Comparison of ENCODE assay signal across 10 cellular contexts in the genomic region with DNA sequence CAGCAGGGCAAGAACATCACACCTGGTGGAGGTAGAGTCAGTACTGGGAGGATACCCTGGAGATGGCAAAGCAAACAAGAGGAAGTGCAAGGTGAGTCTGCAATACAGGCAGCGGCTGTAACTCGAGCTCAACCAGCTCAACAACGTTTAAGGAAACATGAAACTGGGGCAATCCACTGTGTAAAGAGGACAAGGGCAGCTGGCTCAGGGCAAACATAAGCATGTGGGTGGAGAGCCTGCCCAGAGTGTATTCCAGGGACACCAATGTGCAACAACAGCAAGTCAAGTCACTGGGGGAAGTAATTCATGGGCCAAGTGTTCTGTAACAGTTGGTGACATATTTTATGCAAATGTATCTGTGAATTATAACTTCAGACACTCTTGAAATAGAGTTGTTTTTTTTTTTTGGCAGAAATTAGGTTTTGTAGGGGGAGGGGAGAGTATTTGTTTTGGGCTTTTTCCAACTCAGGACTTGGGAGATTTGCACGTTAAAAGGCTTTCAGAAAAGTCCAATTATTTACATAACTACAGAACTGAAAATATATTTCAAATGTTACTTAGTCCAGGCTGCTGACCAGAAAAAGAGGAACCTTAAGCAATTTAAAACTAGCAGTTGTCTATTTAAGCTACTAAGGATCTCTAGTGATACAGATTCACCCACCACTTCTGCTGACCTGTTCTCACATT. TPM values are rescaled to one million over a fixed set of nuclear protein-coding genes. Genes with fewer than 3 reads are reported as not detected.
DNase-seq lines count a peak whose midpoint lies in the region; ATAC-seq lines count a peak whose summit lies in the region.
"Had no signal": no experiment of that assay in that cellular context is flagged by ENCODE, and none has a peak within 500 bp of the region (broad histone marks: within the 10 kb centered on the region; RNA-seq: fewer than 3 reads in every experiment).

No MANE protein-coding gene starts in this region.

- POLR2A ChIA-PET in activated CD4-positive, alpha-beta memory T cell treated with anti-CD3 and anti-CD28 coated beads, Interleukin-2, amount 10 ng/mL, durations not matched to agents 7 days and 5 days (lab: Charles Lee): no interaction called here

- H3K4me3 Mint-ChIP-seq in activated CD4-positive, alpha-beta memory T cell treated with anti-CD3 and anti-CD28 coated beads, Interleukin-2, amount 10 ng/mL, durations not matched to agents 7 days and 5 days: no peak overlapping the region
- H3K4me3 Mint-ChIP-seq: activated T-cell treated with anti-CD3 and anti-CD28 coated beads, Interleukin-2, amount 50 U/mL, for 24 hours had no signal

- ATAC-seq in activated naive CD4-positive, alpha-beta T cell treated with anti-CD3 and anti-CD28 coated beads, Interleukin-2, amount 50 U/mL, for 72 hours: no peak

- DNase-seq in CD1c-positive myeloid dendritic cell (ENCODE audit: extremely low spot score) (peak; percentile 33), NCI-H1694 treated with DMSO at 0.1 percent for 48 hours (lab: John Stamatoyannopoulos, UW) (peak; percentile 92), SHP77 treated with DMSO at 0.1 percent for 48 hours (lab: John Stamatoyannopoulos, UW) (peak; percentile 98), islet precursor cell (peak; percentile 69), amniotic stem cell (lab: John Stamatoyannopoulos, UW) (no peak), cardiac septum (ENCODE audit: low spot score) (no peak)
- no peak for DNase-seq in activated CD4-positive, alpha-beta memory T cell treated with anti-CD3 and anti-CD28 coated beads, Interleukin-2, amount 10 ng/mL, durations not matched to agents 7 days and 5 days
- DNase-seq in activated naive CD4-positive, alpha-beta T cell treated with anti-CD3 and anti-CD28 coated beads, Interleukin-2, amount 50 U/mL, for 72 hours (ENCODE audit: low spot score in 2 of 2): no peak
- DNase-seq: activated T-cell treated with anti-CD3 and anti-CD28 coated beads, Interleukin-2, amount 50 U/mL, for 24 hours; heart left ventricle had no signal

- H3K9me3 Mint-ChIP-seq in activated CD4-positive, alpha-beta memory T cell treated with anti-CD3 and anti-CD28 coated beads, Interleukin-2, amount 10 ng/mL, durations not matched to agents 7 days and 5 days: peaks cover 22% of the 10 kb centered on the region
- peaks cover 13 to 23% of the 10 kb centered on the region in 2 donors for H3K9me3 Mint-ChIP-seq in activated naive CD4-positive, alpha-beta T cell treated with anti-CD3 and anti-CD28 coated beads, Interleukin-2, amount 50 U/mL, for 72 hours

- H3K36me3 Mint-ChIP-seq in activated CD4-positive, alpha-beta memory T cell treated with anti-CD3 and anti-CD28 coated beads, Interleukin-2, amount 10 ng/mL, durations not matched to agents 7 days and 5 days (ENCODE audit: low read depth): no peaks in the 10 kb centered on the region
- H3K36me3 Mint-ChIP-seq in activated naive CD4-positive, alpha-beta T cell treated with anti-CD3 and anti-CD28 coated beads, Interleukin-2, amount 50 U/mL, for 72 hours: peaks cover 0 to 6% of the 10 kb centered on the region in 2 donors

- CTCF ChIA-PET in activated CD4-positive, alpha-beta memory T cell treated with anti-CD3 and anti-CD28 coated beads, Interleukin-2, amount 10 ng/mL, durations not matched to agents 7 days and 5 days (lab: Charles Lee): no interaction called here

- H3K4me1 Mint-ChIP-seq in activated CD4-positive, alpha-beta memory T cell treated with anti-CD3 and anti-CD28 coated beads, Interleukin-2, amount 10 ng/mL, durations not matched to agents 7 days and 5 days: no peaks in the 10 kb centered on the region

- intact Hi-C loops in cardiac septum (cut with DNase I): no loop called here

- H3K27ac Mint-ChIP-seq in activated CD4-positive, alpha-beta memory T cell treated with anti-CD3 and anti-CD28 coated beads, Interleukin-2, amount 10 ng/mL, durations not matched to agents 7 days and 5 days: no peak overlapping the region
- no peak overlapping the region for H3K27ac Mint-ChIP-seq in activated naive CD4-positive, alpha-beta T cell treated with anti-CD3 and anti-CD28 coated beads, Interleukin-2, amount 50 U/mL, for 72 hours
- H3K27ac Mint-ChIP-seq: activated T-cell treated with anti-CD3 and anti-CD28 coated beads, Interleukin-2, amount 50 U/mL, for 24 hours had no signal

- no peaks in the 10 kb centered on the region for H3K27me3 Mint-ChIP-seq in activated CD4-positive, alpha-beta memory T cell treated with anti-CD3 and anti-CD28 coated beads, Interleukin-2, amount 10 ng/mL, durations not matched to agents 7 days and 5 days
- H3K27me3 Mint-ChIP-seq: activated T-cell treated with anti-CD3 and anti-CD28 coated beads, Interleukin-2, amount 50 U/mL, for 24 hours had no signal

RNA-seq across cellular contexts. Expression of gene NRXN1, which starts 18.7 kb away (rescaled TPM):
- not detected for total RNA-seq in activated CD4-positive, alpha-beta memory T cell treated with anti-CD3 and anti-CD28 coated beads, Interleukin-2, amount 10 ng/mL, durations not matched to agents 7 days and 5 days
- total RNA-seq in activated naive CD4-positive, alpha-beta T cell treated with anti-CD3 and anti-CD28 coated beads, Interleukin-2, amount 50 U/mL, for 72 hours: not detected
- 2.8 TPM for total RNA-seq in cardiac septum

Comparison
In these comparisons a context has a peak if more than half of its experiments do, and no peak if none do; other contexts are left out.
1. DNase-seq: peak in CD1c-positive myeloid dendritic cell (single experiment), NCI-H1694 treated with DMSO at 0.1 percent for 48 hours (single experiment), SHP77 treated with DMSO at 0.1 percent for 48 hours (single experiment) and islet precursor cell (single experiment); none in activated CD4-positive, alpha-beta memory T cell treated with anti-CD3 and anti-CD28 coated beads, Interleukin-2, amount 10 ng/mL, durations not matched to agents 7 days and 5 days (single experiment), activated naive CD4-positive, alpha-beta T cell treated with anti-CD3 and anti-CD28 coated beads, Interleukin-2, amount 50 U/mL, for 72 hours (0 of 2), amniotic stem cell (single experiment) and cardiac septum (single experiment).